In genomic region chr14:71139058-71139946, GRCh38 we compare ENCODE assay signal across 8 cellular contexts.
DNase-seq lines count a peak whose midpoint lies in the region; ATAC-seq and TF ChIP-seq lines count a peak whose summit lies in the region.

No MANE protein-coding gene starts in this region.

- no peaks in the 10 kb centered on the region; the same call in 1 of the 2 replicates for H3K27me3 Mint-ChIP-seq in WTC11 (ENCODE audit: low read depth)

- H3K4me3 Mint-ChIP-seq in WTC11: no peak overlapping the region

- POLR2A ChIA-PET in WTC11 (lab: Charles Lee): no interaction called here

- H3K27ac Mint-ChIP-seq in WTC11: no peak overlapping the region; the same call in 1 of the 2 replicates

- peaks cover 11% of the 10 kb centered on the region for H3K36me3 Mint-ChIP-seq in WTC11

- peak; percentile 7 for DNase-seq in DMS153 treated with DMSO at 0.1 percent for 48 hours (lab: John Stamatoyannopoulos, UW; ENCODE audit: unreplicated experiment)
- no peak for DNase-seq in DMS153 (lab: John Stamatoyannopoulos, UW)
- DNase-seq in NCI-H1694 (lab: John Stamatoyannopoulos, UW): peak; percentile 62
- peak; percentile 78 for DNase-seq in WTC11 (ENCODE audit: low spot score)
- peak; percentile 37 for DNase-seq in central memory CD4-positive, alpha-beta T cell
- DNase-seq in kidney tubule cell (ENCODE audit: low spot score): peak; percentile 61
- DNase-seq in stimulated activated CD4-positive, alpha-beta T cell treated with anti-CD3 and anti-CD28 coated beads, Interleukin-2, amount 100 ng/mL, for 4 hours (ENCODE audit: low read depth): peak; percentile 16

- H3K4me1 Mint-ChIP-seq in WTC11: peaks cover 16% of the 10 kb centered on the region

- CTCF ChIA-PET in WTC11 (lab: Charles Lee): interaction anchor here (1.0 to 1.9 kb wide), 9 partner anchors 9 to 716 kb away, joined by 3 to 20 read pairs (median 4); no protein-coding TSS in a partner anchor

- ATAC-seq in WTC11 (peak; percentile 91), HG03045 (IDR thresholded peaks at IDR 0.05; ENCODE audit: unreplicated experiment) (no peak)

- TF ChIP-seq CTCF in WTC11 (IDR thresholded peaks at IDR 0.05): peak; percentile 88

- H3K9me3 Mint-ChIP-seq in WTC11: peaks cover 23% of the 10 kb centered on the region

TF ChIP-seq in WTC11, 78 proteins besides CTCF, POLR2A, EP300 and RAD21 (continues in another document):
- TF ChIP-seq NFATC4 (CRISPR knock-in tag; IDR thresholded peaks at IDR 0.05) (no peak), KAT7 (CRISPR knock-in tag; IDR thresholded peaks at IDR 0.05; ENCODE audit: borderline replicate concordance) (no peak), GTF2I (CRISPR knock-in tag; conservative IDR thresholded peaks at IDR 0.05) (no peak), FOXJ3 (CRISPR knock-in tag; IDR thresholded peaks at IDR 0.05; ENCODE audit: borderline replicate concordance) (no peak), MLX (CRISPR knock-in tag; IDR thresholded peaks at IDR 0.05) (no peak), E2F1 (CRISPR knock-in tag; IDR thresholded peaks at IDR 0.05) (no peak), ZNF281 (CRISPR knock-in tag; IDR thresholded peaks at IDR 0.05) (no peak), TEAD4 (CRISPR knock-in tag; IDR thresholded peaks at IDR 0.05) (no peak), ZSCAN18 (CRISPR knock-in tag; IDR thresholded peaks at IDR 0.05) (no peak), HMGA2 (CRISPR knock-in tag; IDR thresholded peaks at IDR 0.05) (no peak), NR2C2 (CRISPR knock-in tag; IDR thresholded peaks at IDR 0.05) (no peak), OVOL2 (CRISPR knock-in tag; IDR thresholded peaks at IDR 0.05; ENCODE audit: borderline replicate concordance) (no peak), IRF2 (CRISPR knock-in tag; IDR thresholded peaks at IDR 0.05; ENCODE audit: borderline replicate concordance, low read depth) (no peak), PRRX2 (CRISPR knock-in tag; IDR thresholded peaks at IDR 0.05) (no peak), ARID4B (CRISPR knock-in tag; IDR thresholded peaks at IDR 0.05; ENCODE audit: borderline replicate concordance) (no peak), HMGXB4 (CRISPR knock-in tag; IDR thresholded peaks at IDR 0.05) (no peak)
